ENCODE assay signal across 8 cellular contexts in the genomic region with DNA sequence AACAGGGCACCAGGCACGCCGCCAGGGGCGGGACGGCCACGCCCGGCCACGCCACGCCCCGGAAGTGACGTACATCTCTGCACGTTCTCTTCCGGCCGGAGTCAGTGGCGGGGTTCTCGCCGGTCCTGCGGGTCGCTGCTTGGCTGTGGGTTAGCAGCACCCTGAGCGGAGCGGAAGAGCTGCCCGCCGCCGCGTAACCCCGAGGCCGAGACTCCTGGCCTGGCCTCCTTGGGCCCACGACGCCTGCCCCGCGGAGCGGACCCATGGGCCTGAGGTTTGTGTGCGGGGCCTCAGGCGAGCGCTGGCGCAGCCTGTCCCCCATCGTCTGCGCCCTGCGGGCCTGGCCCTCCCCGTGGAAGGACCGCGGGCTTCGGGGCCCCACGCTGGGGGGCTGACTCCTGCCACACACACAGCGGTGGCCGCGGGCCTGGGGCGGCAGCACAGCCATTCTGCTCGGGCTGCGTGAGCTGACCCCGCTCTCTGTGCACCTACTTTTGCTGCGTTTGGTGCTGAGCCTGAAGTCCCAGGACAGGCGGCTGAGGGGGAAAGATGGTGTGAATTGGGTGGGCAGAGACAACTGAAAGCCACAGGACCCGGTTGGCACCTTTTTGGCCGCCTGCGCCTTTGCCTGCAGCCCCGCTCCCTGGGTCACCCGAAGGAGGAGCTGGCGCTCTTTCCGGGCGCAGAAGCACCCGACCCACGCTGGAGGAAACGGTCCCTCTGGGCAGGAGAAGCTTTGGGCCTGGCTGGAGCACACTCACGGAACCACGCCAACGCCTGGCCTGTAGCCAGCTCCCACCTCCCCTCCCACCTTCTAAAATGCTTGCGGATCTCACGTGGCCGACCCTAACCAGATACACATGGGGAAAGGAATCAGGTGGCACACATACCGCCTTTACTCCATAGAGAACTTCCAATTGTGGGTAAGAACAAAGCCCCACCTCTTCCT. TPM values are rescaled to one million over a fixed set of nuclear protein-coding genes. Genes with fewer than 3 reads are reported as not detected.
DNase-seq lines count a peak whose midpoint lies in the region; ATAC-seq and TF ChIP-seq lines count a peak whose summit lies in the region.

No MANE protein-coding gene starts in this region.

- no peaks in the 10 kb centered on the region for H3K9me3 Mint-ChIP-seq in chondrocyte (ENCODE audit: low read depth)

- H3K27ac Mint-ChIP-seq in chondrocyte (ENCODE audit: unreplicated experiment), result peak overlapping the region; percentile 67

- no peaks in the 10 kb centered on the region for H3K27me3 Mint-ChIP-seq in chondrocyte (ENCODE audit: low read depth)

- POLR2A ChIA-PET in AG04449 (lab: Yijun Ruan, JAX), result interaction anchor here (1.2 to 1.8 kb wide), 3 partner anchors 14 to 28 kb away, joined by 3 to 15 read pairs (median 5); a partner anchor contains a TSS

- H3K4me3 Mint-ChIP-seq in chondrocyte (ENCODE audit: unreplicated experiment), result peak overlapping the region; percentile 77

- CTCF ChIA-PET in AG04449 (lab: Yijun Ruan, JAX), result interaction anchor here (0.7 to 2.3 kb wide), 7 partner anchors 10 to 172 kb away, joined by 3 to 9 read pairs (median 5); no protein-coding TSS in a partner anchor

- H3K36me3 Mint-ChIP-seq in chondrocyte (ENCODE audit: low read depth), result peaks cover 8% of the 10 kb centered on the region

- H3K4me3 ChIP-seq in AG04449 (ENCODE audit: low read depth, low read length), result peak overlapping the region; percentile 89

- ATAC-seq in GM18909 (IDR thresholded peaks at IDR 0.05; ENCODE audit: poor library complexity, unreplicated experiment) (peak; percentile 51), HG03432 (IDR thresholded peaks at IDR 0.05; ENCODE audit: unreplicated experiment) (peak; percentile 55)

- H3K4me1 Mint-ChIP-seq in chondrocyte (ENCODE audit: low read depth), result peaks cover 39% of the 10 kb centered on the region

- DNase-seq in AG04449 (ENCODE audit: low read depth, low spot score), result no peak
- DNase-seq in NCI-H460 (ENCODE audit: extremely low read depth, low read depth), result peak; percentile 83
- peak; percentile 96 to 98 for DNase-seq in activated CD4-positive, alpha-beta T cell treated with anti-CD3 and anti-CD28 coated beads for 24 hours (ENCODE audit: low read depth in 2 of 2)
- peak; percentile 97 for DNase-seq in chondrocyte (ENCODE audit: low spot score)
- peak; percentile 93 for DNase-seq in kidney tubule cell (ENCODE audit: low spot score)
- peak; percentile 98 for DNase-seq in stimulated activated CD4-positive, alpha-beta T cell treated with anti-CD3 and anti-CD28 coated beads, Interleukin-15, amount 100 ng/mL, for 24 hours

- TF ChIP-seq CTCF in AG04449 (IDR thresholded peaks at IDR 0.05; ENCODE audit: insufficient read depth, low read length, missing control alignments), result no peak
- peak; percentile 22 for TF ChIP-seq CTCF in chondrocyte (IDR thresholded peaks at IDR 0.05)

RNA-seq across cellular contexts. Expression of a gene that starts 28.1 kb away (rescaled TPM):
- total RNA-seq in NCI-H460 (2014; rRNA removed; shearing (Covaris generic)), result 28.6 and 37.1 TPM in 2 replicates
- polyA plus RNA-seq in NCI-H460 (2014; cell fraction: nucleus; rRNA removed), result 15.5 and 16.6 TPM in 2 replicates
- 22.2 to 23.9 TPM (median 22.7 TPM) in 3 replicates for total RNA-seq in chondrocyte

RNA-seq across cellular contexts. Expression of a gene that starts 28.3 kb away (rescaled TPM):
- total RNA-seq in NCI-H460 (2014; rRNA removed; shearing (Covaris generic)), result 1.3 and 2.4 TPM in 2 replicates
- polyA plus RNA-seq in NCI-H460 (2014; cell fraction: nucleus; rRNA removed), result 2.8 TPM in 2 replicates
- 12.0 to 13.4 TPM (median 12.8 TPM) in 3 replicates for total RNA-seq in chondrocyte
